ENCODE assay signal across 7 cellular contexts in genomic region chr2:240579771-240580614, GRCh38. TPM values are rescaled to one million over a fixed set of nuclear protein-coding genes. Genes with fewer than 3 reads are reported as not detected.
DNase-seq lines count a peak whose midpoint lies in the region; ATAC-seq and TF ChIP-seq lines count a peak whose summit lies in the region.

No MANE protein-coding gene starts in this region.

- H3K4me1 ChIP-seq in psoas muscle: peaks cover 25% of the 10 kb centered on the region

- ATAC-seq in GM19324 (IDR thresholded peaks at IDR 0.05; ENCODE audit: low FRiP score, unreplicated experiment): peak; percentile 35
- peak; percentile 74 for ATAC-seq in esophagus mucosa
- peak; percentile 64 to 79 (median 68) for ATAC-seq in psoas muscle
- ATAC-seq in HG03039 (IDR thresholded peaks at IDR 0.05; ENCODE audit: unreplicated experiment): no peak

- H3K36me3 ChIP-seq in psoas muscle (ENCODE audit: insufficient read depth in 1 of 2, low read depth in 1 of 2): peaks cover 0 to 39% of the 10 kb centered on the region in 2 donors

- TF ChIP-seq CTCF in psoas muscle (IDR thresholded peaks at IDR 0.05): no peak

- 57 to 68% (median 68%) methylated on average over 27 of the region's 27 CpGs for WGBS in psoas muscle, 3 donors

- peak; percentile 85 for DNase-seq in NCI-H2196 (lab: John Stamatoyannopoulos, UW; ENCODE audit: unreplicated experiment)
- peak in 2 of 3 experiments; percentile 22 to 41 for DNase-seq in activated CD8-positive, alpha-beta memory T cell treated with anti-CD3 and anti-CD28 coated beads for 48 hours (ENCODE audit: low read depth in 2 of 3, low spot score in 2 of 3)
- peak; percentile 60 to 71 for DNase-seq in psoas muscle
- no peak for DNase-seq in NCI-H1105 (lab: John Stamatoyannopoulos, UW)

- H3K9me3 ChIP-seq in psoas muscle: peaks cover 4% of the 10 kb centered on the region

- H3K4me3 ChIP-seq in psoas muscle: no peak overlapping the region

- no peaks in the 10 kb centered on the region for H3K27me3 ChIP-seq in psoas muscle (ENCODE audit: insufficient read depth in 3 of 3, low read length in 2 of 3)

- H3K27ac ChIP-seq in psoas muscle: peak overlapping the region; percentile 55

- intact Hi-C loops in psoas muscle (cut with DNase I): loop anchor here in 1 of 2 donors (10.0 kb wide), 1 partner anchor 415 kb away; the partner anchor contains the start of gene SNED1

RNA-seq across cellular contexts. Expression of gene CAPN10, which starts 6.5 kb away (rescaled TPM):
- total RNA-seq in esophagus mucosa (10.5 TPM), psoas muscle (1 to 10 TPM; 5.0 to 9.9 (median 7.6) TPM)
- 10 to 100 TPM in 2 of 3 donors, 1 to 10 TPM in 1; 8.9 to 15.0 (median 13.1) TPM for polyA plus RNA-seq in psoas muscle

RNA-seq across cellular contexts. Expression of gene RNPEPL1, which starts 11.7 kb away (rescaled TPM):
- total RNA-seq in esophagus mucosa: 44.6 TPM
- total RNA-seq in psoas muscle: 10 to 100 TPM; 48.8 to 70.4 (median 59.0) TPM
- polyA plus RNA-seq in psoas muscle: 10 to 100 TPM; 59.2 to 79.6 (median 71.9) TPM

RNA-seq across cellular contexts. Expression of gene DUSP28, which starts 19.8 kb away (rescaled TPM):
- total RNA-seq in esophagus mucosa: 3.7 TPM
- total RNA-seq in psoas muscle: 10 to 100 TPM; 10.4 to 12.9 (median 12.7) TPM
- 10 to 100 TPM in 1 of 3 donors, 1 to 10 TPM in 2; 6.6 to 18.1 (median 9.5) TPM for polyA plus RNA-seq in psoas muscle

RNA-seq across cellular contexts. Expression of gene ANKMY1, which starts 22.2 kb away (rescaled TPM):
- total RNA-seq in esophagus mucosa (8.9 TPM), psoas muscle (1 to 10 TPM; 3.0 to 5.8 (median 4.6) TPM)
- polyA plus RNA-seq in psoas muscle: 1 to 10 TPM; 1.4 to 2.5 (median 2.4) TPM

RNA-seq across cellular contexts. Expression of gene GPR35, which starts 45.3 kb away (rescaled TPM):
- total RNA-seq in esophagus mucosa (0.24 TPM), psoas muscle (under 1 TPM; 0.36 to 0.92 (median 0.68) TPM)
- polyA plus RNA-seq in psoas muscle: under 1 TPM; 0.30 to 0.89 (median 0.58) TPM
